Comparison of ENCODE assay signal across 22 cellular contexts in the genomic region with DNA sequence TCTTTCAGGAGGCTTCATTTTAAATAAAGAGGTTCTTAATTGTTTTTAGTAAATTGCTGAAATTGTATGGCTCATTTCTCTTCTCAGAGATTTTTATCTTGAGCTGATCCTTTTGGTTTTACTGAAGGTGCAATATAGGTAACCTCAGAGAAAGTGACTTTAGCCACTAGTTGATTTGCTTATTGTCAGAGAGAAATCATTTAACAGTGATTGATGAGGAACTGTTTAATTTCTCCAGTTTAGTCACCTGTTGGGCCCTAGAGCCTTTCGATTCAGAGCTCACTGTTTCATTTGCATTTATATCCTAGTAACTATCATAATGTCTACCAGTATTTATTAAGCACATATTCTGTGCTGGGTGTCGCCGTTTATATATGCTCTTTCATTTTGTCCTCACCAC.
"Had no signal": no experiment of that assay in that cellular context is flagged by ENCODE, and none has a peak within 500 bp of the region (broad histone marks: within the 10 kb centered on the region; RNA-seq: fewer than 3 reads in every experiment).

No MANE protein-coding gene starts in this region.

- H3K36me3 ChIP-seq: lower lobe of right lung, pancreas, right lobe of liver, stomach, thyroid gland, vagina had no signal

- H3K4me1 ChIP-seq: right lobe of liver had no signal

- H3K27ac Mint-ChIP-seq: natural killer cell, progenitor cell of endocrine pancreas had no signal

- H3K27me3 ChIP-seq: pancreas, right lobe of liver, stomach, thyroid gland, vagina had no signal

- DNase-seq: dermis blood vessel endothelial cell; effector memory CD4-positive, alpha-beta T cell; erythroblast; head of caudate nucleus; left ventricle myocardium superior; lower lobe of right lung; natural killer cell; occipital lobe; pancreas; right lobe of liver; small intestine; stimulated activated CD4-positive, alpha-beta T cell treated with anti-CD3 and anti-CD28 coated beads, Interleukin-15, amount 100 ng/mL, for 24 hours; stimulated activated CD4-positive, alpha-beta T cell treated with anti-CD3 and anti-CD28 coated beads, Interleukin-2, amount 100 ng/mL, for 48 hours; stimulated activated naive CD4-positive, alpha-beta T cell treated with Interleukin-2 at 50 U/mL for 16 hours; stomach; thyroid gland; trophoblast cell had no signal

- H3K9me3 Mint-ChIP-seq: natural killer cell had no signal

- H3K9me3 ChIP-seq: lower lobe of right lung, pancreas, right lobe of liver, stomach, thyroid gland, vagina had no signal

- H3K4me3 ChIP-seq: coronary artery, lower lobe of right lung, pancreas, right lobe of liver, stomach, thyroid gland, vagina had no signal

- ATAC-seq: left ventricle myocardium superior, lower lobe of right lung, natural killer cell, pancreas, right lobe of liver had no signal

- H3K36me3 Mint-ChIP-seq: natural killer cell had no signal

- H3K4me3 Mint-ChIP-seq: natural killer cell had no signal

- H3K27ac ChIP-seq: coronary artery, lower lobe of right lung, pancreas, right lobe of liver, stomach, thyroid gland, vagina had no signal

- FAIRE-seq: frontal cortex, keratinocyte, pancreas, small intestine had no signal
